In genomic region chr1:177937174-177937770, GRCh38 we compare ENCODE assay signal across 29 cellular contexts. TPM values are rescaled to one million over a fixed set of nuclear protein-coding genes. Genes with fewer than 3 reads are reported as not detected.
"Had no signal": no experiment of that assay in that cellular context is flagged by ENCODE, and none has a peak within 500 bp of the region (broad histone marks: within the 10 kb centered on the region; RNA-seq: fewer than 3 reads in every experiment).

No MANE protein-coding gene starts in this region.

- H3K36me3 ChIP-seq: MG63 had no signal

- H3K9ac ChIP-seq: SK-N-SH had no signal

- H3K27me3 ChIP-seq: ascending aorta, MG63 had no signal

- H3K9me3 ChIP-seq: ascending aorta, MG63, SK-N-SH had no signal

- H3K4me2 ChIP-seq: SK-N-SH had no signal

- DNase-seq: activated B cell treated with CpG ODN at 0.5 μM for 24 hours; activated CD4-positive, alpha-beta memory T cell treated with anti-CD3 and anti-CD28 coated beads for 36 hours; activated CD4-positive, alpha-beta T cell treated with anti-CD3 and anti-CD28 coated beads for 1 hour; activated CD4-positive, alpha-beta T cell treated with anti-CD3 and anti-CD28 coated beads, Interleukin-2, amount 10 ng/mL, durations not matched to agents 24 days and 14 days; activated CD8-positive, alpha-beta memory T cell treated with anti-CD3 and anti-CD28 coated beads for 24 hours; activated effector memory CD4-positive, alpha-beta T cell treated with anti-CD3 and anti-CD28 coated beads, Interleukin-2, amount 50 U/mL, for 16 hours; activated naive CD4-positive, alpha-beta T cell treated with Interleukin-2 at 50 U/mL for 16 hours; activated naive CD8-positive, alpha-beta T cell treated with anti-CD3 and anti-CD28 coated beads, Interleukin-2, amount 50 U/mL, for 24 hours; activated T-cell treated with anti-CD3 and anti-CD28 coated beads, Interleukin-2, amount 50 U/mL, for 4 hours; amniotic stem cell; MG63; MV-4-11; NCI-H1105; NCI-H1436; NCI-H1930; NCI-H2171 treated with DMSO at 0.1 percent for 48 hours; NCI-H345; NCI-H510A treated with DMSO at 0.1 percent for 48 hours; NCI-H69; NK-92 treated with Interleukin-12 subunit alpha and Interleukin-12 subunit beta, amount 100 ng/mL, for 24 hours; OCI-M1; RPMI8226; SK-N-SH; T-helper 1 cell had no signal

- H3K4me1 ChIP-seq: ascending aorta had no signal

- H3K27ac ChIP-seq: ascending aorta had no signal

- H3K4me3 ChIP-seq: ascending aorta, MG63 had no signal

- ATAC-seq: activated naive CD4-positive, alpha-beta T cell treated with anti-CD3 and anti-CD28 coated beads, Interleukin-2, amount 50 U/mL, for 72 hours; activated naive CD8-positive, alpha-beta T cell treated with anti-CD3 and anti-CD28 coated beads, Interleukin-2, amount 50 U/mL, for 24 hours; activated T-cell treated with anti-CD3 and anti-CD28 coated beads, Interleukin-2, amount 50 U/mL, for 4 hours; Panc1; Right ventricle myocardium inferior had no signal

RNA-seq across cellular contexts. Expression of gene SEC16B, which starts 32.6 kb away (rescaled TPM):
- total RNA-seq: activated B cell treated with CpG ODN at 0.5 μM for 24 hours; activated CD4-positive, alpha-beta memory T cell treated with anti-CD3 and anti-CD28 coated beads for 36 hours; activated CD4-positive, alpha-beta T cell treated with anti-CD3 and anti-CD28 coated beads, Interleukin-2, amount 10 ng/mL, durations not matched to agents 24 days and 14 days; activated naive CD4-positive, alpha-beta T cell treated with anti-CD3 and anti-CD28 coated beads, Interleukin-2, amount 50 U/mL, for 72 hours; activated T-cell treated with anti-CD3 and anti-CD28 coated beads, Interleukin-2, amount 50 U/mL, for 4 hours; T-helper 2 cell treated with Interferon-gamma antibody and Interleukin-4, amounts not matched to agents 100 ng/mL and 5 ng/mL, for 36 hours had no signal
